In genomic region chr4:30939684-30940083, GRCh38 we compare ENCODE assay signal across 28 cellular contexts.
"Had no signal": no experiment of that assay in that cellular context is flagged by ENCODE, and none has a peak within 500 bp of the region (broad histone marks: within the 10 kb centered on the region; RNA-seq: fewer than 3 reads in every experiment).

No MANE protein-coding gene starts in this region.

- H2AFZ ChIP-seq: PC-9 had no signal

- H3K4me3 Mint-ChIP-seq: activated CD4-positive, alpha-beta T cell treated with anti-CD3 and anti-CD28 coated beads, Interleukin-2, amount 10 ng/mL, durations not matched to agents 24 days and 14 days; activated CD8-positive, alpha-beta T cell treated with anti-CD3 and anti-CD28 coated beads, Interleukin-2, amount 10 ng/mL, durations not matched to agents 7 days and 5 days; activated naive CD4-positive, alpha-beta T cell treated with anti-CD3 and anti-CD28 coated beads, Interleukin-2, amount 50 U/mL, for 24 hours; activated naive CD8-positive, alpha-beta T cell treated with anti-CD3 and anti-CD28 coated beads, Interleukin-2, amount 10 ng/mL, durations not matched to agents 7 days and 5 days; activated T-cell treated with anti-CD3 and anti-CD28 coated beads, Interleukin-2, amount 50 U/mL, for 24 hours; T-helper 1 cell treated with Interleukin-12 subunit alpha and Interleukin-12 subunit beta and Interleukin-4 antibody, amounts not matched to agents 30 μg/mL and 1 μg/mL, for 36 hours; T-helper 2 cell treated with Interferon-gamma antibody and Interleukin-4, amounts not matched to agents 5 μg/mL and 100 μg/mL, for 36 hours had no signal

- H3K9me3 Mint-ChIP-seq: activated CD4-positive, alpha-beta T cell treated with anti-CD3 and anti-CD28 coated beads, Interleukin-2, amount 10 ng/mL, durations not matched to agents 24 days and 14 days; activated naive CD8-positive, alpha-beta T cell treated with anti-CD3 and anti-CD28 coated beads, Interleukin-2, amount 10 ng/mL, durations not matched to agents 7 days and 5 days; T-helper 1 cell treated with Interleukin-12 subunit alpha and Interleukin-12 subunit beta and Interleukin-4 antibody, amounts not matched to agents 30 μg/mL and 1 μg/mL, for 36 hours had no signal

- H3K4me2 ChIP-seq: PC-9 had no signal

- H3K4me1 ChIP-seq: SJCRH30 had no signal

- H3K4me3 ChIP-seq: ascending aorta, MG63, PC-9, SJCRH30, SK-N-MC had no signal

- ATAC-seq: activated CD8-positive, alpha-beta T cell treated with anti-CD3 and anti-CD28 coated beads, Interleukin-2, amount 10 ng/mL, durations not matched to agents 7 days and 5 days had no signal

- H3K4me1 Mint-ChIP-seq: activated CD4-positive, alpha-beta T cell treated with anti-CD3 and anti-CD28 coated beads, Interleukin-2, amount 10 ng/mL, durations not matched to agents 24 days and 14 days; activated naive CD4-positive, alpha-beta T cell treated with anti-CD3 and anti-CD28 coated beads, Interleukin-2, amount 50 U/mL, for 24 hours; activated naive CD8-positive, alpha-beta T cell treated with anti-CD3 and anti-CD28 coated beads, Interleukin-2, amount 10 ng/mL, durations not matched to agents 7 days and 5 days had no signal

- DNase-seq: activated CD4-positive, alpha-beta T cell treated with anti-CD3 and anti-CD28 coated beads, Interleukin-2, amount 10 ng/mL, durations not matched to agents 24 days and 14 days; activated CD4-positive, alpha-beta T cell treated with anti-CD3 and anti-CD28 coated beads, Interleukin-2, amount 50 U/mL, for 4 hours; activated CD8-positive, alpha-beta T cell treated with anti-CD3 and anti-CD28 coated beads, Interleukin-2, amount 10 ng/mL, durations not matched to agents 7 days and 5 days; activated gamma-delta T cell; activated naive CD4-positive, alpha-beta T cell treated with Interleukin-2 at 50 U/mL for 16 hours; activated naive CD8-positive, alpha-beta T cell treated with anti-CD3 and anti-CD28 coated beads, Interleukin-2, amount 10 ng/mL, durations not matched to agents 7 days and 5 days; activated T-cell treated with anti-CD3 and anti-CD28 coated beads, Interleukin-2, amount 50 U/mL, for 24 hours; amygdala; Kasumi-1; KG1; MG63; NCI-H1048; NCI-H1436; NCI-H1694; NCI-H1930; NCI-H2081 treated with DMSO at 0.1 percent for 48 hours; NCI-H226; NCI-H524 treated with DMSO at 0.1 percent for 48 hours; NCI-H748 treated with DMSO at 0.1 percent for 48 hours; PC-9; SHP77; SJCRH30 had no signal

- H3K36me3 Mint-ChIP-seq: activated naive CD4-positive, alpha-beta T cell treated with anti-CD3 and anti-CD28 coated beads, Interleukin-2, amount 50 U/mL, for 24 hours; activated naive CD8-positive, alpha-beta T cell treated with anti-CD3 and anti-CD28 coated beads, Interleukin-2, amount 10 ng/mL, durations not matched to agents 7 days and 5 days had no signal

- H3K27me3 ChIP-seq: ascending aorta, MG63, SJCRH30 had no signal

- H3K27ac ChIP-seq: ascending aorta, PC-9, SJCRH30, SK-N-MC had no signal

- H3K9me3 ChIP-seq: ascending aorta, MG63, SJCRH30 had no signal

- H3K36me3 ChIP-seq: ascending aorta, MG63 had no signal

- H3K27ac Mint-ChIP-seq: activated CD4-positive, alpha-beta T cell treated with anti-CD3 and anti-CD28 coated beads, Interleukin-2, amount 10 ng/mL, durations not matched to agents 24 days and 14 days; activated CD8-positive, alpha-beta T cell treated with anti-CD3 and anti-CD28 coated beads, Interleukin-2, amount 10 ng/mL, durations not matched to agents 7 days and 5 days; activated naive CD4-positive, alpha-beta T cell treated with anti-CD3 and anti-CD28 coated beads, Interleukin-2, amount 50 U/mL, for 24 hours; activated naive CD8-positive, alpha-beta T cell treated with anti-CD3 and anti-CD28 coated beads, Interleukin-2, amount 10 ng/mL, durations not matched to agents 7 days and 5 days; activated T-cell treated with anti-CD3 and anti-CD28 coated beads, Interleukin-2, amount 50 U/mL, for 24 hours; activated T-helper 2 cell treated with anti-CD3 and anti-CD28 coated beads, Interferon-gamma antibody, Interleukin-2, Interleukin-4, amounts not matched to agents 10 μg/mL and 5 μg/mL and 100 μg/mL, durations not matched to agents 14 hours and 24 hours and 36 hours; T-helper 1 cell treated with Interleukin-12 subunit alpha and Interleukin-12 subunit beta and Interleukin-4 antibody, amounts not matched to agents 30 μg/mL and 1 μg/mL, for 36 hours; T-helper 2 cell treated with Interferon-gamma antibody and Interleukin-4, amounts not matched to agents 5 μg/mL and 100 μg/mL, for 36 hours had no signal

- H3K27me3 Mint-ChIP-seq: activated CD4-positive, alpha-beta T cell treated with anti-CD3 and anti-CD28 coated beads, Interleukin-2, amount 10 ng/mL, durations not matched to agents 24 days and 14 days; activated naive CD4-positive, alpha-beta T cell treated with anti-CD3 and anti-CD28 coated beads, Interleukin-2, amount 50 U/mL, for 24 hours; activated naive CD8-positive, alpha-beta T cell treated with anti-CD3 and anti-CD28 coated beads, Interleukin-2, amount 10 ng/mL, durations not matched to agents 7 days and 5 days; activated T-cell treated with anti-CD3 and anti-CD28 coated beads, Interleukin-2, amount 50 U/mL, for 24 hours had no signal
